12 cellular contexts compared by ENCODE assay signal in genomic region chr5:111775224-111775623, GRCh38. TPM values are rescaled to one million over a fixed set of nuclear protein-coding genes. Genes with fewer than 3 reads are reported as not detected.
DNase-seq lines count a peak whose midpoint lies in the region; ATAC-seq, FAIRE-seq and TF ChIP-seq lines count a peak whose summit lies in the region.
"Had no signal": no experiment of that assay in that cellular context is flagged by ENCODE, and none has a peak within 500 bp of the region (broad histone marks: within the 10 kb centered on the region; RNA-seq: fewer than 3 reads in every experiment).

No MANE protein-coding gene starts in this region.

- no peak for ATAC-seq in HG03520 (IDR thresholded peaks at IDR 0.05; ENCODE audit: unreplicated experiment)
- ATAC-seq in GM18505 (IDR thresholded peaks at IDR 0.05; ENCODE audit: unreplicated experiment): no peak

- TF ChIP-seq POLR2A in GM18505 (IDR thresholded peaks at IDR 0.05; ENCODE audit: borderline replicate concordance, extremely low read depth, insufficient read depth, insufficient read length): no peak

- peak; percentile 25 for FAIRE-seq in D721Med (lab: Jason Lieb, UNC)
- FAIRE-seq: urothelium cell line had no signal

- TF ChIP-seq CTCF in D721Med (IDR thresholded peaks at IDR 0.05; ENCODE audit: insufficient read depth, missing control alignments): no peak

- DNase-seq in D721Med (ENCODE audit: insufficient read length, low spot score) (no peak), NCI-H82 (lab: John Stamatoyannopoulos, UW) (peak; percentile 49), amniotic epithelial cell (ENCODE audit: low read depth) (peak; percentile 91), myocyte (ENCODE audit: low read depth) (peak; percentile 43), NCI-H187 treated with DMSO at 0.1 percent for 48 hours (lab: John Stamatoyannopoulos, UW) (no peak), islet precursor cell (no peak)
- DNase-seq: activated effector memory CD4-positive, alpha-beta T cell treated with Interleukin-2 at 50 U/mL for 16 hours; NCI-H1417 treated with DMSO at 0.1 percent for 48 hours; NCI-H774 had no signal

RNA-seq across cellular contexts. Expression of gene NREP, which starts 18.2 kb away (rescaled TPM):
- 142 and 169 TPM in 2 replicates for total RNA-seq in myocyte
- polyA plus RNA-seq in myocyte (2012): 76.0 TPM

Comparison
In these comparisons a context has a peak if more than half of its experiments do, and no peak if none do; other contexts are left out.
1. DNase-seq: peak in NCI-H82 (single experiment), amniotic epithelial cell (single experiment) and myocyte (single experiment); none in D721Med (single experiment), NCI-H187 treated with DMSO at 0.1 percent for 48 hours (single experiment) and islet precursor cell (single experiment).